In the genomic region with DNA sequence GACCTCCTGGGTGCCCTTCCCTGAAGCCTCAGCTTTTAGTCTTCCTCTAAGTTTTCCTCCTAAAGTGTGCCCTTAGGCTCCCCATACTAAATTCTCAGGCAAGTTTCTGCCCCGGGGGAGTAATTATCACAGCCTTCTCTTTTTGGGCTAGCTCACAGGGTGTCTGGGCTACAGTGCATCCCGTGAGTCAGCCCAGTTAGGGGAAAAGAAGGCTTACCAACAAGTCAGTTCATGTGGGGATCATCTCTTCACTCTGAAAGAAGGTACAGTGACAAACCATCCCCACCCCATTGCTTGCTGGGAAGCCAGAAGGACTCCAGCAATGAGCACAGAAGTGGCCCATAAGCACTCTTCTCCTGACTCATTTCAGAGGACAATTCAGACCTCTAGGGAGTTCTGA, we compare ENCODE assay signal across 15 cellular contexts.
"Had no signal": no experiment of that assay in that cellular context is flagged by ENCODE, and none has a peak within 500 bp of the region (broad histone marks: within the 10 kb centered on the region; RNA-seq: fewer than 3 reads in every experiment).

No MANE protein-coding gene starts in this region.

- FAIRE-seq: urothelium cell line had no signal

- H2AFZ ChIP-seq: parathyroid adenoma had no signal

- DNase-seq: activated CD8-positive, alpha-beta memory T cell treated with anti-CD3 and anti-CD28 coated beads, Interleukin-2, amount 50 U/mL, for 4 hours; activated CD8-positive, alpha-beta T cell treated with anti-CD3 and anti-CD28 coated beads, Interleukin-2, amount 10 ng/mL, durations not matched to agents 7 days and 5 days; activated effector memory CD4-positive, alpha-beta T cell treated with anti-CD3 and anti-CD28 coated beads, Interleukin-2, amount 50 U/mL, for 16 hours; activated T-cell treated with anti-CD3 and anti-CD28 coated beads, Interleukin-2, amount 50 U/mL, for 48 hours; amygdala; body of pancreas; cerebellar nuclear complex; effector memory CD4-positive, alpha-beta T cell; sigmoid colon; stimulated activated CD4-positive, alpha-beta T cell treated with anti-CD3 and anti-CD28 coated beads, Interleukin-1b, Interleukin-23, amount 100 ng/mL, for 48 hours; T-helper 1 cell; WERI-Rb-1 had no signal

- ATAC-seq: activated CD8-positive, alpha-beta T cell treated with anti-CD3 and anti-CD28 coated beads, Interleukin-2, amount 10 ng/mL, durations not matched to agents 7 days and 5 days; body of pancreas; left lobe of liver had no signal

- H3K36me3 ChIP-seq: sigmoid colon, WERI-Rb-1 had no signal

- H3K4me1 ChIP-seq: parathyroid adenoma, sigmoid colon had no signal

- H3K4me3 ChIP-seq: body of pancreas, sigmoid colon had no signal

- H3K27me3 ChIP-seq: body of pancreas, sigmoid colon had no signal

- H3K79me2 ChIP-seq: parathyroid adenoma had no signal

- H3K9ac ChIP-seq: parathyroid adenoma had no signal

- H3K27ac ChIP-seq: body of pancreas, parathyroid adenoma, sigmoid colon, WERI-Rb-1 had no signal

- H3K9me3 ChIP-seq: body of pancreas, sigmoid colon had no signal
